ENCODE assay signal across 11 cellular contexts in the genomic region with DNA sequence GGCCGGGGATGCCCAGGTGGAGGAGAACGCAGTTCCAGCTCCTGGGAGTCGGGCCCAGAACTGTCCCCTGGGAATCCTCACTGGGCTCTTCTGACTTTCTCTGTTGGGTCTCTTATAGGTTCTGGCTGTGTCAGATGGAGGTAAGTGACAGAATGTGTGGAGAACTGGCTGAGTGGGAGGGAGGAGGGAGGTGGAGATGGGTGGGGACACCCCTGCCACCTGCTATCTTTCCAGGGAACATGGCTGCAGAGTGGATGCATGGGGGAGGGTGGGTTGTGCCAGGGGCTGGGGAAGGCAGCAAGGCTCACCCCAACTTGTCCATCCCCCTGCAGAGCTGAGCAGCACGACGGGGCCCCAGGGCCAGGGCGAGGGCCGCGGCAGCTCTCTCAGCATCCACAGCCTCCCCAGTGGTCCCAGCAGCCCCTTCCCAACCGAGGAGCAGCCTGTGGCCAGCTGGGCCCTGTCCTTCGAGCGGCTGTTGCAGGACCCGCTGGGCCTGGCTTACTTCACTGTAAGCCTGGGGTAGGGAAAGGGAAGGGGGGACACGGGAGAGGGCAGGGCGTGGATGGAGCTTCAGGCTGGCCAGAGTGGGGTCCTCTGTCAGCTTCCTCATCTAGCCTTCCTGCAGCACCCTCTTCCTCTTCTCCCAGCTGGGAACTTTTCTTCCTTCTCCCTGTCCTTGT. TPM values are rescaled to one million over a fixed set of nuclear protein-coding genes. Genes with fewer than 3 reads are reported as not detected.
A peak's percentile ranks its signal among the peaks of the same experiment; 100 is the strongest.
DNase-seq lines count a peak whose midpoint lies in the region; ATAC-seq and TF ChIP-seq lines count a peak whose summit lies in the region.
"Had no signal": no experiment of that assay in that cellular context is flagged by ENCODE, and none has a peak within 500 bp of the region (broad histone marks: within the 10 kb centered on the region; RNA-seq: fewer than 3 reads in every experiment).

No MANE protein-coding gene starts in this region.

- H3K27me3 ChIP-seq in ACC112 (ENCODE audit: insufficient read depth, low read length), result no peaks in the 10 kb centered on the region
- H3K27me3 ChIP-seq in esophagus muscularis mucosa, result no peaks in the 10 kb centered on the region
- no peaks in the 10 kb centered on the region for H3K27me3 ChIP-seq in osteoblast (ENCODE audit: insufficient read depth, low read length)

- no peaks in the 10 kb centered on the region for H3K79me2 ChIP-seq in ACC112 (ENCODE audit: control insufficient read depth, insufficient read depth, low read length, unreplicated experiment)
- H3K79me2 ChIP-seq in osteoblast (ENCODE audit: insufficient read depth, low read length), result no peaks in the 10 kb centered on the region

- H3K4me2 ChIP-seq in osteoblast (ENCODE audit: insufficient read depth, low read length), result peak overlapping the region; percentile 76

- intact Hi-C loops in esophagus muscularis mucosa (cut with DNase I), result no loop called here

- H3K27ac ChIP-seq in ACC112 (ENCODE audit: low read depth, low read length) (no peak overlapping the region), esophagus muscularis mucosa (replicated peaks in 1 of 4) (peak overlapping the region; percentile 90 to 95 (median 93)), osteoblast (ENCODE audit: low read depth, low read length) (no peak overlapping the region)

- H2AFZ ChIP-seq in ACC112 (ENCODE audit: low read length, unreplicated experiment), result no peak overlapping the region
- H2AFZ ChIP-seq in osteoblast (ENCODE audit: low read length), result peak overlapping the region; percentile 88

- WGBS in esophagus muscularis mucosa, result 56% methylated on average over 10 of the region's 14 CpGs

- no peak for TF ChIP-seq POLR2A in esophagus muscularis mucosa (IDR thresholded peaks at IDR 0.05; ENCODE audit: low read depth)

- peak overlapping the region; percentile 74 for H3K4me3 ChIP-seq in ACC112 (ENCODE audit: low read depth, low read length)
- peak overlapping the region; percentile 51 for H3K4me3 ChIP-seq in LNCaP clone FGC (ENCODE audit: low read depth, low read length)
- peak overlapping the region; percentile 52 to 66 (median 58) for H3K4me3 ChIP-seq in esophagus muscularis mucosa
- H3K4me3 ChIP-seq in osteoblast (ENCODE audit: insufficient read depth, low read length), result no peak overlapping the region

- H3K36me3 ChIP-seq in ACC112 (ENCODE audit: insufficient read depth, low read length), result no peaks in the 10 kb centered on the region
- H3K36me3 ChIP-seq in esophagus muscularis mucosa, result no peaks in the 10 kb centered on the region
- H3K36me3 ChIP-seq in osteoblast (ENCODE audit: insufficient read depth, low read length), result no peaks in the 10 kb centered on the region

- H3K9me3 ChIP-seq in esophagus muscularis mucosa (no peaks in the 10 kb centered on the region), osteoblast (ENCODE audit: low read depth, low read length) (no peaks in the 10 kb centered on the region)

- DNase-seq in LNCaP clone FGC (ENCODE audit: low read depth) (no peak), esophagus muscularis mucosa (ENCODE audit: extremely low spot score) (no peak), osteoblast (ENCODE audit: insufficient read length, low spot score, missing footprints) (peak; percentile 82), superior temporal gyrus (ENCODE audit: extremely low spot score) (no peak), SKM-1 (lab: John Stamatoyannopoulos, UW; ENCODE audit: unreplicated experiment) (no peak)
- DNase-seq in stimulated activated CD4-positive, alpha-beta T cell treated with anti-CD3 and anti-CD28 coated beads, Interleukin-4, amount 100 ng/mL, for 1 hour, result no peak
- DNase-seq: activated CD8-positive, alpha-beta memory T cell treated with anti-CD3 and anti-CD28 coated beads, Interleukin-2, amount 50 U/mL, for 4 hours; CD4-positive, alpha-beta T cell; NCI-H187 treated with DMSO at 0.1 percent for 48 hours had no signal

- ATAC-seq in GM18502 (IDR thresholded peaks at IDR 0.05; ENCODE audit: poor library complexity, unreplicated experiment), result no peak

- no peaks in the 10 kb centered on the region for H4K20me1 ChIP-seq in osteoblast (ENCODE audit: insufficient read depth, low read length)

- TF ChIP-seq EP300 in esophagus muscularis mucosa (IDR thresholded peaks at IDR 0.05), result no peak

- TF ChIP-seq CTCF in LNCaP clone FGC (IDR thresholded peaks at IDR 0.05; ENCODE audit: control insufficient read depth, extremely low read depth, insufficient read depth) (no peak), esophagus muscularis mucosa (IDR thresholded peaks at IDR 0.05) (no peak), osteoblast (IDR thresholded peaks at IDR 0.05; ENCODE audit: extremely low read depth, low read depth, low read length) (no peak)

- H3K4me1 ChIP-seq in ACC112 (ENCODE audit: control insufficient read depth, insufficient read depth, low read length, unreplicated experiment) (peaks cover 19% of the 10 kb centered on the region), esophagus muscularis mucosa (peaks cover 35 to 71% (median 54%) of the 10 kb centered on the region in 4 donors), osteoblast (ENCODE audit: insufficient read depth, low read length) (peaks cover 9% of the 10 kb centered on the region)

RNA-seq across cellular contexts. Expression of a gene that starts 8.3 kb away (rescaled TPM):
- total RNA-seq in esophagus muscularis mucosa, result 10 to 100 TPM in 2 of 4 donors, 1 to 10 TPM in 2; 3.7 to 18.3 (median 11.9) TPM
- total RNA-seq in osteoblast, result 7.4 and 9.4 TPM in 2 replicates

RNA-seq across cellular contexts. Expression of a gene that starts 14.5 kb away (rescaled TPM):
- 100 to 1,000 TPM in 3 of 4 donors, 10 to 100 TPM in 1; 95.1 to 168 (median 128) TPM for total RNA-seq in esophagus muscularis mucosa
- total RNA-seq in osteoblast, result 295 and 356 TPM in 2 replicates

RNA-seq across cellular contexts. Expression of a gene that starts 18.2 kb away (rescaled TPM):
- not detected for total RNA-seq in esophagus muscularis mucosa
- total RNA-seq in osteoblast, result not detected in 2 replicates
- total RNA-seq: CD4-positive, alpha-beta T cell had no signal

RNA-seq across cellular contexts. Expression of a gene that starts 34.5 kb away (rescaled TPM):
- total RNA-seq in esophagus muscularis mucosa (not detected), osteoblast (not detected in 2 replicates)
- total RNA-seq: CD4-positive, alpha-beta T cell had no signal

RNA-seq across cellular contexts. Expression of a gene that starts 43.4 kb away (rescaled TPM):
- total RNA-seq in esophagus muscularis mucosa, result under 1 TPM in 1 of 4 donors, not detected in 3; 0.17 TPM
- not detected in 2 replicates for total RNA-seq in osteoblast

Comparison
In these comparisons a context has a peak if more than half of its experiments do, and no peak if none do; other contexts are left out.
1. H3K27ac ChIP-seq: peak in esophagus muscularis mucosa (4 of 4); none in ACC112 (single experiment) and osteoblast (single experiment).